Comparison of ENCODE assay signal across 1 cellular context in genomic region chr2:108971661-108972566, GRCh38.
TF ChIP-seq lines count a peak whose summit lies in the region.

No MANE protein-coding gene starts in this region.

TF ChIP-seq in IMR-90, 13 proteins besides CTCF, POLR2A, EP300 and RAD21:
- no peak for TF ChIP-seq RCOR1 (IDR thresholded peaks at IDR 0.05; ENCODE audit: insufficient replicate concordance, low read length)
- TF ChIP-seq MAFK (IDR thresholded peaks at IDR 0.05; ENCODE audit: low read depth, low read length), result no peak
- TF ChIP-seq BHLHE40 (IDR thresholded peaks at IDR 0.05; ENCODE audit: low read depth, low read length), result no peak
- TF ChIP-seq CEBPB (IDR thresholded peaks at IDR 0.05; ENCODE audit: low read depth, low read length), result no peak
- no peak for TF ChIP-seq NFE2L2 (IDR thresholded peaks at IDR 0.05; ENCODE audit: low read depth, low read length)
- TF ChIP-seq RFX5 (IDR thresholded peaks at IDR 0.05; ENCODE audit: low read depth, low read length), result no peak
- no peak for TF ChIP-seq ELK1 (IDR thresholded peaks at IDR 0.05; ENCODE audit: borderline replicate concordance, low read depth, low read length)
- no peak for TF ChIP-seq FOS (IDR thresholded peaks at IDR 0.05; ENCODE audit: low read depth, low read length)
- TF ChIP-seq MXI1 (IDR thresholded peaks at IDR 0.05; ENCODE audit: borderline replicate concordance, low read depth, low read length), result no peak
- no peak for TF ChIP-seq CHD1 (IDR thresholded peaks at IDR 0.05; ENCODE audit: low read depth, low read length)
- TF ChIP-seq USF2 (IDR thresholded peaks at IDR 0.05; ENCODE audit: low read depth, low read length), result no peak
- no peak for TF ChIP-seq MAZ (IDR thresholded peaks at IDR 0.05; ENCODE audit: borderline replicate concordance, low read depth, low read length)
